Comparison of ENCODE assay signal across 9 cellular contexts in genomic region chr5:10724799-10725507, GRCh38. TPM values are rescaled to one million over a fixed set of nuclear protein-coding genes. Genes with fewer than 3 reads are reported as not detected.
DNase-seq lines count a peak whose midpoint lies in the region; ATAC-seq and TF ChIP-seq lines count a peak whose summit lies in the region.
"Had no signal": no experiment of that assay in that cellular context is flagged by ENCODE, and none has a peak within 500 bp of the region (broad histone marks: within the 10 kb centered on the region; RNA-seq: fewer than 3 reads in every experiment).

No MANE protein-coding gene starts in this region.

- H3K27ac Mint-ChIP-seq in endodermal cell = peak overlapping the region; percentile 27
- no peak overlapping the region for H3K27ac Mint-ChIP-seq in CD8-positive, alpha-beta T cell

- TF ChIP-seq CTCF in BE2C (IDR thresholded peaks at IDR 0.05; ENCODE audit: low read depth, low read length) (0 out of 2 replicates have a peak, but pooled peaks have one; percentile 11), endodermal cell (conservative IDR thresholded peaks at IDR 0.05) (peak; percentile 14)
- TF ChIP-seq CTCF in CD8-positive, alpha-beta T cell (IDR thresholded peaks at IDR 0.05) = no peak

- no peaks in the 10 kb centered on the region for H3K4me1 ChIP-seq in BE2C
- peaks cover 13% of the 10 kb centered on the region for H3K4me1 ChIP-seq in endodermal cell (ENCODE audit: control insufficient read depth, insufficient read depth, low read length)
- H3K4me1 ChIP-seq in CD8-positive, alpha-beta T cell (ENCODE audit: insufficient read depth, low read length) = no peaks in the 10 kb centered on the region

- H3K4me3 Mint-ChIP-seq in endodermal cell = no peak overlapping the region
- no peak overlapping the region for H3K4me3 Mint-ChIP-seq in CD8-positive, alpha-beta T cell
- H3K4me3 Mint-ChIP-seq: stimulated activated naive B cell treated with anti-CD40 and anti-IgM and Interleukin-4, amounts not matched to agents 10 μg/mL and 1 μg/mL and 100 μg/mL, for 72 hours had no signal

- peaks cover 46% of the 10 kb centered on the region for H3K4me1 Mint-ChIP-seq in endodermal cell
- H3K4me1 Mint-ChIP-seq in CD8-positive, alpha-beta T cell (ENCODE audit: low read depth) = peaks cover 19% of the 10 kb centered on the region

- H3K27me3 Mint-ChIP-seq in endodermal cell (ENCODE audit: insufficient read depth) = no peaks in the 10 kb centered on the region
- no peaks in the 10 kb centered on the region for H3K27me3 Mint-ChIP-seq in CD8-positive, alpha-beta T cell (ENCODE audit: low read depth)
- H3K27me3 Mint-ChIP-seq: stimulated activated naive B cell treated with anti-CD40 and anti-IgM and Interleukin-4, amounts not matched to agents 10 μg/mL and 1 μg/mL and 100 μg/mL, for 72 hours had no signal

- no peaks in the 10 kb centered on the region for H3K9me3 ChIP-seq in BE2C
- no peaks in the 10 kb centered on the region for H3K9me3 ChIP-seq in endodermal cell (ENCODE audit: control insufficient read depth, low read length)
- no peaks in the 10 kb centered on the region for H3K9me3 ChIP-seq in CD8-positive, alpha-beta T cell (ENCODE audit: low read length)

- intact Hi-C loops in CD8-positive, alpha-beta T cell (cut with DNase I, micrococcal nuclease) = no loop called here

- WGBS in endodermal cell (ENCODE audit: insufficient coverage in 1 of 2, insufficient read length in 1 of 2), 2 experiments = 95 to 98% methylated on average over 11 to 16 of the region's 16 CpGs

- CTCF ChIA-PET in CD8-positive, alpha-beta T cell (lab: Charles Lee) = no interaction called here

- H3K9me3 Mint-ChIP-seq in endodermal cell = no peaks in the 10 kb centered on the region
- H3K9me3 Mint-ChIP-seq in CD8-positive, alpha-beta T cell = no peaks in the 10 kb centered on the region

- POLR2A ChIA-PET in CD8-positive, alpha-beta T cell (lab: Charles Lee) = no interaction called here

- H3K4me3 ChIP-seq in BE2C (ENCODE audit: low read depth, low read length) = no peak overlapping the region
- H3K4me3 ChIP-seq in endodermal cell (ENCODE audit: low read length) = no peak overlapping the region
- no peak overlapping the region for H3K4me3 ChIP-seq in CD8-positive, alpha-beta T cell (ENCODE audit: low read depth, low read length)

- H3K36me3 Mint-ChIP-seq in endodermal cell (ENCODE audit: low read depth) = peaks cover 35% of the 10 kb centered on the region
- H3K36me3 Mint-ChIP-seq in CD8-positive, alpha-beta T cell = peaks cover 62% of the 10 kb centered on the region

- ATAC-seq in HG03378 (IDR thresholded peaks at IDR 0.05; ENCODE audit: unreplicated experiment) = no peak
- no peak for ATAC-seq in CD8-positive, alpha-beta T cell
- ATAC-seq: stimulated activated naive B cell treated with anti-CD40 and anti-IgM and Interleukin-4, amounts not matched to agents 10 μg/mL and 1 μg/mL and 100 μg/mL, for 72 hours had no signal

- DNase-seq in BE2C = no peak
- DNase-seq in NCI-H460 (ENCODE audit: extremely low read depth, low read depth) = peak; percentile 69
- DNase-seq in endodermal cell = no peak
- DNase-seq in myocyte (ENCODE audit: low read depth) = peak; percentile 63
- DNase-seq in superior temporal gyrus (ENCODE audit: extremely low spot score) = no peak
- no peak for DNase-seq in effector CD4-positive, alpha-beta T cell
- DNase-seq in CD8-positive, alpha-beta T cell = no peak
- DNase-seq: stimulated activated naive B cell treated with anti-CD40 and anti-IgM and Interleukin-4, amounts not matched to agents 10 μg/mL and 1 μg/mL and 100 μg/mL, for 72 hours had no signal

- H3K36me3 ChIP-seq in BE2C (no peaks in the 10 kb centered on the region), endodermal cell (ENCODE audit: control insufficient read depth, insufficient read depth, low read length) (peaks cover 20% of the 10 kb centered on the region)
- H3K36me3 ChIP-seq in CD8-positive, alpha-beta T cell (ENCODE audit: insufficient read depth, low read length) = no peaks in the 10 kb centered on the region

- H3K27ac ChIP-seq in endodermal cell (ENCODE audit: low read depth, low read length) = peak overlapping the region; percentile 3
- H3K27ac ChIP-seq in CD8-positive, alpha-beta T cell (ENCODE audit: low read depth, low read length) = no peak overlapping the region

- H3K9ac ChIP-seq in endodermal cell (ENCODE audit: extremely low read depth, low read length, poor library complexity, severe bottlenecking) = no peak overlapping the region

- H3K27me3 ChIP-seq in BE2C (no peaks in the 10 kb centered on the region), endodermal cell (ENCODE audit: control insufficient read depth, insufficient read depth, low read length, poor library complexity, severe bottlenecking) (no peaks in the 10 kb centered on the region)
- H3K27me3 ChIP-seq in CD8-positive, alpha-beta T cell (ENCODE audit: insufficient read depth, low read length) = no peaks in the 10 kb centered on the region

RNA-seq across cellular contexts. Expression of gene DAP, which starts 36.1 kb away (rescaled TPM):
- 61.0 TPM for polyA plus RNA-seq in BE2C (2012; ENCODE audit: insufficient read depth, insufficient read length, low read depth)
- 10.8 and 12.3 TPM in 2 replicates for total RNA-seq in NCI-H460 (2014; rRNA removed; shearing (Covaris generic))
- polyA plus RNA-seq in NCI-H460 (2014; cell fraction: nucleus; rRNA removed) = 12.9 and 14.2 TPM in 2 replicates
- 100 to 1,000 TPM in 1 of 2 donors, 10 to 100 TPM in 1; 77.7 to 106 TPM for total RNA-seq in endodermal cell
- polyA plus RNA-seq in endodermal cell (2013, experiment 1 of 2) = 88.4 TPM
- polyA plus RNA-seq in endodermal cell (2013, experiment 2 of 2) = 88.4 TPM
- 11.0 and 17.9 TPM in 2 replicates for total RNA-seq in myocyte
- polyA plus RNA-seq in myocyte (2012) = 340 TPM
- 10 to 100 TPM; 30.0 to 35.0 TPM for total RNA-seq in CD8-positive, alpha-beta T cell

Comparison
In these comparisons a context has a peak if more than half of its experiments do, and no peak if none do; other contexts are left out.
1. DNase-seq: peak in NCI-H460 (single experiment) and myocyte (single experiment); none in BE2C (single experiment), endodermal cell (single experiment), superior temporal gyrus (single experiment), effector CD4-positive, alpha-beta T cell (single experiment) and CD8-positive, alpha-beta T cell (0 of 7).